In genomic region chr6:24666097-24666615, GRCh38 we compare ENCODE assay signal across 8 cellular contexts. TPM values are rescaled to one million over a fixed set of nuclear protein-coding genes. Genes with fewer than 3 reads are reported as not detected.
DNase-seq lines count a peak whose midpoint lies in the region; ATAC-seq and TF ChIP-seq lines count a peak whose summit lies in the region.

No MANE protein-coding gene starts in this region.

- H3K79me2 ChIP-seq in hepatocyte: peaks cover 50% of the 10 kb centered on the region

- peaks cover 12% of the 10 kb centered on the region for H3K4me1 ChIP-seq in hepatocyte (ENCODE audit: insufficient read depth)
- peaks cover 31 to 32% of the 10 kb centered on the region in 2 donors for H3K4me1 ChIP-seq in gastrocnemius medialis

- H4K20me1 ChIP-seq in hepatocyte (ENCODE audit: insufficient read depth, poor library complexity, severe bottlenecking): no peaks in the 10 kb centered on the region

- WGBS in hepatocyte (ENCODE audit: low lambda C conversion rate, missing lambda C conversion rate): 2% methylated on average over 26 of the region's 26 CpGs

- in situ Hi-C loops in gastrocnemius medialis (cut with MboI; ENCODE audit: low sequenced_read_pairs in 4 of 4): loop anchor here in 1 of 4 donors (5.0 kb wide), 1 partner anchor 46 kb away; no protein-coding TSS in a partner anchor

- TF ChIP-seq POLR2A in gastrocnemius medialis (IDR thresholded peaks at IDR 0.05): no peak

- H3K36me3 ChIP-seq in hepatocyte (replicated peaks; ENCODE audit: insufficient read depth, low read depth) (no peaks in the 10 kb centered on the region), gastrocnemius medialis (peaks cover 0 to 16% of the 10 kb centered on the region in 2 donors)

- H2AFZ ChIP-seq in hepatocyte: peak overlapping the region; percentile 72

- H3K9me3 ChIP-seq in hepatocyte (ENCODE audit: low read depth) (no peaks in the 10 kb centered on the region), gastrocnemius medialis (no peaks in the 10 kb centered on the region)

- H3K4me3 ChIP-seq in hepatocyte (peak overlapping the region; percentile 68), gastrocnemius medialis (peak overlapping the region; percentile 76 to 95 (median 94))

- ATAC-seq in HG02763 (IDR thresholded peaks at IDR 0.05; ENCODE audit: unreplicated experiment): peak; percentile 19
- ATAC-seq in gastrocnemius medialis: peak; percentile 35 to 43

- TF ChIP-seq CTCF in hepatocyte (IDR thresholded peaks at IDR 0.05; ENCODE audit: poor library complexity): no peak
- no peak for TF ChIP-seq CTCF in gastrocnemius medialis (IDR thresholded peaks at IDR 0.05 in 4 of 5, conservative IDR thresholded peaks at IDR 0.05 in 1 of 5)

- intact Hi-C loops in gastrocnemius medialis (cut with DNase I; ENCODE audit: low total_unique reads): loop anchor here (1.0 kb wide), 1 partner anchor 55 kb away; no protein-coding TSS in a partner anchor

- peak overlapping the region; percentile 91 for H3K27ac ChIP-seq in angular gyrus (ENCODE audit: low read depth, low read length)
- peak overlapping the region; percentile 93 for H3K27ac ChIP-seq in hepatocyte
- peak overlapping the region; percentile 90 to 95 (median 92) for H3K27ac ChIP-seq in gastrocnemius medialis

- no peaks in the 10 kb centered on the region for H3K9me2 ChIP-seq in hepatocyte (replicated peaks; ENCODE audit: insufficient read depth)

- H3K4me2 ChIP-seq in hepatocyte: peak overlapping the region; percentile 82

- DNase-seq in NOMO-1 treated with dmso at 0.1 percent for 144 hours (lab: John Stamatoyannopoulos, UW; ENCODE audit: unreplicated experiment) (peak; percentile 13), NOMO-1 treated with DMSO at 0.1 percent for 48 hours (lab: John Stamatoyannopoulos, UW; ENCODE audit: unreplicated experiment) (no peak), NCI-H526 treated with DMSO at 0.1 percent for 48 hours (lab: John Stamatoyannopoulos, UW) (peak; percentile 77), hepatocyte (ENCODE audit: low spot score) (peak; percentile 66), gastrocnemius medialis (peak in 1 of 2 donors; percentile 26), SHP77 (lab: John Stamatoyannopoulos, UW) (no peak)

- no peaks in the 10 kb centered on the region for H3K27me3 ChIP-seq in hepatocyte
- no peaks in the 10 kb centered on the region for H3K27me3 ChIP-seq in gastrocnemius medialis

RNA-seq across cellular contexts. Expression of gene TDP2, which starts 0.5 kb away (rescaled TPM):
- total RNA-seq in hepatocyte: 106 and 117 TPM in 2 replicates
- 58.3 and 75.5 TPM in 2 replicates for polyA plus RNA-seq in hepatocyte
- total RNA-seq in gastrocnemius medialis: 10 to 100 TPM; 17.6 to 44.2 (median 21.7) TPM

RNA-seq across cellular contexts. Expression of gene ACOT13, which starts 0.7 kb away (rescaled TPM):
- total RNA-seq in hepatocyte: 19.7 and 30.1 TPM in 2 replicates
- polyA plus RNA-seq in hepatocyte: 52.5 and 61.6 TPM in 2 replicates
- 10 to 100 TPM; 13.6 to 28.2 (median 21.1) TPM for total RNA-seq in gastrocnemius medialis

RNA-seq across cellular contexts. Expression of gene KIAA0319, which starts 20.2 kb away (rescaled TPM):
- 0.32 and 0.47 TPM in 2 replicates for total RNA-seq in hepatocyte
- 0.42 and 0.44 TPM in 2 replicates for polyA plus RNA-seq in hepatocyte
- total RNA-seq in gastrocnemius medialis: not detected

RNA-seq across cellular contexts. Expression of gene C6orf62, which starts 52.8 kb away (rescaled TPM):
- total RNA-seq in hepatocyte (64.1 and 72.1 TPM in 2 replicates), gastrocnemius medialis (10 to 100 TPM; 24.1 to 50.7 (median 36.0) TPM)
- polyA plus RNA-seq in hepatocyte: 27.2 and 29.6 TPM in 2 replicates

Comparison
In these comparisons a context has a peak if more than half of its experiments do, and no peak if none do; other contexts are left out.
1. DNase-seq: peak in NOMO-1 treated with dmso at 0.1 percent for 144 hours (single experiment), NCI-H526 treated with DMSO at 0.1 percent for 48 hours (single experiment) and hepatocyte (single experiment); none in NOMO-1 treated with DMSO at 0.1 percent for 48 hours (single experiment) and SHP77 (0 of 2).
2. Peak in every context shown above with its lines, with median percentiles within 50 percentile points of each other: H3K27ac ChIP-seq.